In the genomic region with DNA sequence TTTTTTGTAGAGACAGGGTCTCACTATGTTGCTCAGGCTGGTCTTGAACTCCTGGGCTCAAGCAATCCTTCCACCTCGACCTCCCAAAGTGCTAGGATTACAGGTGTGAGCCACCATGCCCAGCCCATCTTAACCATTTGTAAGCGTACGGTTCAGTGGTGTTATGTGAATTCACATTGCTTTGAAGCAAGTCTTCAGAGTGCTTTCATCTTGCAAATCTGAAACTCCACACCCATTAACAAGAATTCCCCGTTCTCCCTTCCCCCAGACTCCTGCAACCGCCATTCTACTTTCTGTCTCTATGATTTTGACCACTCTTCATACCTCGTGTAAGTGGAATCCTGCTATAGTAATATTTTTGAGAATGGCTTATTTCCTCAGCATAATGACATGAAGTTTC, we compare ENCODE assay signal across 1 cellular context.
A peak's percentile ranks its signal among the peaks of the same experiment; 100 is the strongest.
TF ChIP-seq lines count a peak whose summit lies in the region.

No MANE protein-coding gene starts in this region.

TF ChIP-seq in GM12878, 131 proteins besides CTCF, POLR2A, EP300 and RAD21 (continued from another document):
- no peak for TF ChIP-seq ZBTB4 (CRISPR knock-in tag; IDR thresholded peaks at IDR 0.05)
- TF ChIP-seq ZNF217 (IDR thresholded peaks at IDR 0.05): no peak
- TF ChIP-seq, protein P1, sequence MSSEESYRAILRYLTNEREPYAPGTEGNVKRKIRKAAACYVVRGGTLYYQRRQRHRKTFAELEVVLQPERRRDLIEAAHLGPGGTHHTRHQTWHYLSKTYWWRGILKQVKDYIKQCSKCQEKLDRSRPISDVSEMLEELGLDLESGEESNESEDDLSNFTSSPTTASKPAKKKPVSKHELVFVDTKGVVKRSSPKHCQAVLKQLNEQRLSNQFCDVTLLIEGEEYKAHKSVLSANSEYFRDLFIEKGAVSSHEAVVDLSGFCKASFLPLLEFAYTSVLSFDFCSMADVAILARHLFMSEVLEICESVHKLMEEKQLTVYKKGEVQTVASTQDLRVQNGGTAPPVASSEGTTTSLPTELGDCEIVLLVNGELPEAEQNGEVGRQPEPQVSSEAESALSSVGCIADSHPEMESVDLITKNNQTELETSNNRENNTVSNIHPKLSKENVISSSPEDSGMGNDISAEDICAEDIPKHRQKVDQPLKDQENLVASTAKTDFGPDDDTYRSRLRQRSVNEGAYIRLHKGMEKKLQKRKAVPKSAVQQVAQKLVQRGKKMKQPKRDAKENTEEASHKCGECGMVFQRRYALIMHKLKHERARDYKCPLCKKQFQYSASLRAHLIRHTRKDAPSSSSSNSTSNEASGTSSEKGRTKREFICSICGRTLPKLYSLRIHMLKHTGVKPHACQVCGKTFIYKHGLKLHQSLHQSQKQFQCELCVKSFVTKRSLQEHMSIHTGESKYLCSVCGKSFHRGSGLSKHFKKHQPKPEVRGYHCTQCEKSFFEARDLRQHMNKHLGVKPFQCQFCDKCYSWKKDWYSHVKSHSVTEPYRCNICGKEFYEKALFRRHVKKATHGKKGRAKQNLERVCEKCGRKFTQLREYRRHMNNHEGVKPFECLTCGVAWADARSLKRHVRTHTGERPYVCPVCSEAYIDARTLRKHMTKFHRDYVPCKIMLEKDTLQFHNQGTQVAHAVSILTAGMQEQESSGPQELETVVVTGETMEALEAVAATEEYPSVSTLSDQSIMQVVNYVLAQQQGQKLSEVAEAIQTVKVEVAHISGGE (CRISPR knock-in tag; IDR thresholded peaks at IDR 0.05): no peak
- no peak for TF ChIP-seq PAX8 (IDR thresholded peaks at IDR 0.05)
- no peak for TF ChIP-seq ZNF687 (IDR thresholded peaks at IDR 0.05)
- no peak for TF ChIP-seq KLF5 (IDR thresholded peaks at IDR 0.05; ENCODE audit: partially characterized antibody)
- TF ChIP-seq CHD1 (IDR thresholded peaks at IDR 0.05; ENCODE audit: low read depth, low read length): no peak
- peak; percentile 27; the same call in 1 of the 2 replicates for TF ChIP-seq RUNX3 (IDR thresholded peaks at IDR 0.05; ENCODE audit: low read length)
- no peak for TF ChIP-seq BACH1 (IDR thresholded peaks at IDR 0.05; ENCODE audit: borderline replicate concordance)
- TF ChIP-seq RAD51 (IDR thresholded peaks at IDR 0.05): no peak
- no peak for TF ChIP-seq MXI1 (IDR thresholded peaks at IDR 0.05; ENCODE audit: low read depth, low read length)
- TF ChIP-seq TCF7 (IDR thresholded peaks at IDR 0.05; ENCODE audit: borderline replicate concordance): peak; percentile 84
- TF ChIP-seq ZNF24 (IDR thresholded peaks at IDR 0.05): no peak
- TF ChIP-seq, protein P2, sequence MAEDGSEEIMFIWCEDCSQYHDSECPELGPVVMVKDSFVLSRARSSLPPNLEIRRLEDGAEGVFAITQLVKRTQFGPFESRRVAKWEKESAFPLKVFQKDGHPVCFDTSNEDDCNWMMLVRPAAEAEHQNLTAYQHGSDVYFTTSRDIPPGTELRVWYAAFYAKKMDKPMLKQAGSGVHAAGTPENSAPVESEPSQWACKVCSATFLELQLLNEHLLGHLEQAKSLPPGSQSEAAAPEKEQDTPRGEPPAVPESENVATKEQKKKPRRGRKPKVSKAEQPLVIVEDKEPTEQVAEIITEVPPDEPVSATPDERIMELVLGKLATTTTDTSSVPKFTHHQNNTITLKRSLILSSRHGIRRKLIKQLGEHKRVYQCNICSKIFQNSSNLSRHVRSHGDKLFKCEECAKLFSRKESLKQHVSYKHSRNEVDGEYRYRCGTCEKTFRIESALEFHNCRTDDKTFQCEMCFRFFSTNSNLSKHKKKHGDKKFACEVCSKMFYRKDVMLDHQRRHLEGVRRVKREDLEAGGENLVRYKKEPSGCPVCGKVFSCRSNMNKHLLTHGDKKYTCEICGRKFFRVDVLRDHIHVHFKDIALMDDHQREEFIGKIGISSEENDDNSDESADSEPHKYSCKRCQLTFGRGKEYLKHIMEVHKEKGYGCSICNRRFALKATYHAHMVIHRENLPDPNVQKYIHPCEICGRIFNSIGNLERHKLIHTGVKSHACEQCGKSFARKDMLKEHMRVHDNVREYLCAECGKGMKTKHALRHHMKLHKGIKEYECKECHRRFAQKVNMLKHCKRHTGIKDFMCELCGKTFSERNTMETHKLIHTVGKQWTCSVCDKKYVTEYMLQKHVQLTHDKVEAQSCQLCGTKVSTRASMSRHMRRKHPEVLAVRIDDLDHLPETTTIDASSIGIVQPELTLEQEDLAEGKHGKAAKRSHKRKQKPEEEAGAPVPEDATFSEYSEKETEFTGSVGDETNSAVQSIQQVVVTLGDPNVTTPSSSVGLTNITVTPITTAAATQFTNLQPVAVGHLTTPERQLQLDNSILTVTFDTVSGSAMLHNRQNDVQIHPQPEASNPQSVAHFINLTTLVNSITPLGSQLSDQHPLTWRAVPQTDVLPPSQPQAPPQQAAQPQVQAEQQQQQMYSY (CRISPR knock-in tag; IDR thresholded peaks at IDR 0.05): no peak
- TF ChIP-seq BCL11A (IDR thresholded peaks at IDR 0.05; ENCODE audit: low read depth, low read length): no peak
- TF ChIP-seq, protein P3, sequence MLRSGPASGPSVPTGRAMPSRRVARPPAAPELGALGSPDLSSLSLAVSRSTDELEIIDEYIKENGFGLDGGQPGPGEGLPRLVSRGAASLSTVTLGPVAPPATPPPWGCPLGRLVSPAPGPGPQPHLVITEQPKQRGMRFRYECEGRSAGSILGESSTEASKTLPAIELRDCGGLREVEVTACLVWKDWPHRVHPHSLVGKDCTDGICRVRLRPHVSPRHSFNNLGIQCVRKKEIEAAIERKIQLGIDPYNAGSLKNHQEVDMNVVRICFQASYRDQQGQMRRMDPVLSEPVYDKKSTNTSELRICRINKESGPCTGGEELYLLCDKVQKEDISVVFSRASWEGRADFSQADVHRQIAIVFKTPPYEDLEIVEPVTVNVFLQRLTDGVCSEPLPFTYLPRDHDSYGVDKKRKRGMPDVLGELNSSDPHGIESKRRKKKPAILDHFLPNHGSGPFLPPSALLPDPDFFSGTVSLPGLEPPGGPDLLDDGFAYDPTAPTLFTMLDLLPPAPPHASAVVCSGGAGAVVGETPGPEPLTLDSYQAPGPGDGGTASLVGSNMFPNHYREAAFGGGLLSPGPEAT (IDR thresholded peaks at IDR 0.05; ENCODE audit: low read depth): no peak
- TF ChIP-seq EGR1 (IDR thresholded peaks at IDR 0.05; ENCODE audit: borderline replicate concordance in 1 of 2, low read depth in 2 of 2, low read length in 2 of 2): no peak
